Comparison of ENCODE assay signal across 8 cellular contexts in the genomic region with DNA sequence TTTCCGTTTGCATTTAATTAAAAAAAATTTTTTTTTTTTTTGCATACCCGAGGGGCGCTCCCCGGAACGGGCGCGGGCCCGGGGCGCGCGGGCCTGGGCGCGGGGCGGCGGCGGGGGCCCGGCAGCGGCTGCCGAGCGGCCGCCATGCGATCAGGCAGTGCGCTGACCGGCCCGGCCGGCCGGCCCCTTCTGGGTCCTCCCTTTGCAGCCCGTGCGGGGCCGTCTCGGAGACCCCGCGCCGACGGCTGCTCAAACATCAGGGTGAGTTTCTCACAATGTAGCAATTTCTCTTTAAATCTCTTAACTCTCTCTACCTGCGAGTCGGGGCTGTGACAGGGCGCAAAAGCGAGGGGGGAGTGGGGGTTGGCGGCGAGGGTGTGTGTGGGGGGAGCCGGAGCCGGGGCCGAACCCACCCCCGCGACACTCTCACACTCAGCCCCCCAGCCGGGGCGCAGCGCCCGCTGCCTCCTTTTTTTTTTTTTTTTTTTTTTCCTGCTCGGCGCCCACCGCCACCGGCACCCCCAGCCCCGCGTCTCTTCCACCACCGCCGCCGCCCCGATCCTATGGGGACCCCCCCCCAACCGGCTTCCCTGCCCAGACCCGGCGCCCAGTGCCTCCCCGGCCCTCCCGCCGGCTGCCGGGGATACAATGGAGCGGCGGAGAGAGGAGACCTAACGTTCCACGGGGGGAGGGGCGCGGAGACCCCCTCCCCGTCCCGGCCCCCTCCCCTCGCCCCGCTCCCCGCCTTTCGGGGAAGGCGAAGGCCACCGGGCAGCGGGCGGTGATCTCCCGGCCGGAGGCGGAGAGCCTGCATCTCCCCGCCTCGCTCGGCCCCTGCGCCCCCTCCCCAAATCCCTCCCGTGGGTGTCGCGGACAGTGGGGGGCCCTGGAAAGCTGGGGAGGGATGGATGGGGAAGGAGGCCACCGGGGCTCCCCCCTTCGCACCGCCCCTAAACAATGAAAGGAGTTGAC. TPM values are rescaled to one million over a fixed set of nuclear protein-coding genes. Genes with fewer than 3 reads are reported as not detected.
DNase-seq lines count a peak whose midpoint lies in the region; ATAC-seq and TF ChIP-seq lines count a peak whose summit lies in the region.

A gene (plus strand): TSS at position 227 of the 972 bp plus-strand sequence. CDS start 64,441 bp downstream, outside the sequence.

- peak within 1 kb of the TSS; percentile 70 to 72 for H3K27ac Mint-ChIP-seq in natural killer cell treated with Interleukin-12 subunit alpha and Interleukin-12 subunit beta and Interleukin-15 and Interleukin-18, amount 100 ng/mL, for 72 hours

- peak within 1 kb of the TSS; percentile 91 for H3K4me3 ChIP-seq in fibroblast of the aortic adventitia (ENCODE audit: low read depth, low read length)

- no peaks in the 10 kb centered on the region for H3K9me3 Mint-ChIP-seq in natural killer cell treated with Interleukin-12 subunit alpha and Interleukin-12 subunit beta and Interleukin-15 and Interleukin-18, amount 100 ng/mL, for 72 hours

- peaks cover 10 to 28% of the 10 kb centered on the region in 2 donors for H3K4me1 Mint-ChIP-seq in natural killer cell treated with Interleukin-12 subunit alpha and Interleukin-12 subunit beta and Interleukin-15 and Interleukin-18, amount 100 ng/mL, for 72 hours (ENCODE audit: low read depth in 2 of 2)

- DNase-seq in DMS53 treated with DMSO at 0.1 percent for 48 hours (lab: John Stamatoyannopoulos, UW; ENCODE audit: unreplicated experiment) (peak; percentile 59), KBM-7 (peak; percentile 67), RPMI7951 (ENCODE audit: low read depth) (peak; percentile 81), fibroblast of the aortic adventitia (ENCODE audit: low read depth) (peak; percentile 81)
- peak; percentile 78 for DNase-seq in activated effector memory CD4-positive, alpha-beta T cell treated with Interleukin-2 at 50 U/mL for 16 hours
- peak; percentile 89 for DNase-seq in natural killer cell treated with Interleukin-12 subunit alpha and Interleukin-12 subunit beta and Interleukin-15 and Interleukin-18, amount 100 ng/mL, for 72 hours (ENCODE audit: low spot score)
- DNase-seq in stimulated activated naive CD4-positive, alpha-beta T cell (lab: John Stamatoyannopoulos, UW): peak; percentile 72 to 90 (median 80)

- H3K4me3 Mint-ChIP-seq in natural killer cell treated with Interleukin-12 subunit alpha and Interleukin-12 subunit beta and Interleukin-15 and Interleukin-18, amount 100 ng/mL, for 72 hours: peak within 1 kb of the TSS; percentile 90

- no peaks in the 10 kb centered on the region for H3K27me3 Mint-ChIP-seq in natural killer cell treated with Interleukin-12 subunit alpha and Interleukin-12 subunit beta and Interleukin-15 and Interleukin-18, amount 100 ng/mL, for 72 hours

- no peaks in the 10 kb centered on the region for H3K36me3 Mint-ChIP-seq in natural killer cell treated with Interleukin-12 subunit alpha and Interleukin-12 subunit beta and Interleukin-15 and Interleukin-18, amount 100 ng/mL, for 72 hours

- peak; percentile 29 for ATAC-seq in GM21576 (IDR thresholded peaks at IDR 0.05; ENCODE audit: unreplicated experiment)
- peak; percentile 79 to 83 for ATAC-seq in natural killer cell treated with Interleukin-12 subunit alpha and Interleukin-12 subunit beta and Interleukin-15 and Interleukin-18, amount 100 ng/mL, for 72 hours

- no peak for TF ChIP-seq CTCF in fibroblast of the aortic adventitia (IDR thresholded peaks at IDR 0.05; ENCODE audit: insufficient read depth, low read length)

- in situ Hi-C loops in KBM-7 (cut with MboI; ENCODE audit: low pct_unique_long_range_greater_than_20kb, low sequenced_read_pairs): no loop called here

RNA-seq across cellular contexts. Expression of the gene that starts here (rescaled TPM):
- 2.8 and 4.4 TPM in 2 replicates for total RNA-seq in RPMI7951 (2014; rRNA removed; shearing (Covaris generic))
- total RNA-seq in fibroblast of the aortic adventitia (ENCODE audit: low replicate concordance): 1.1 and 8.5 TPM in 2 replicates
- total RNA-seq in natural killer cell treated with Interleukin-12 subunit alpha and Interleukin-12 subunit beta and Interleukin-15 and Interleukin-18, amount 100 ng/mL, for 72 hours: 10 to 100 TPM; 14.4 to 17.5 TPM

Comparison
In these comparisons a context has a peak if more than half of its experiments do, and no peak if none do; other contexts are left out.
1. Peak in every context shown above with its lines: DNase-seq, ATAC-seq and H3K4me3 ChIP-seq.